In the genomic region with DNA sequence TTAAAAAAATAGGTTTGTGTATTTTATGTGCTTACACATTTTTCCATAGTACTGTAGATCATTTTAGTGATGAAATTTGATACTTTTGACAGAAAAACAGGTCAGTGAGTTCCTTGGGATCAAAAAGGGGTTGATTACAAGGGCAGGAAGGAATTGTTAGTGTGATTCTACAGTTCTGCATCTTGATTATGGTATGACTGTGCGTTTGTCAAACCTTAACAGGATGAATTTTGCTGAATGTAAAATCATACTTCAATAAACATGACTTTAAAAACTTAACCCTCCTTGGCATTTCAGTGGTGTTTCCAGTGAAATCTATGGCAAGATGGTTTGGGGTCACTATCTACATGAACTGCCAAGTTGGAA, we compare ENCODE assay signal across 12 cellular contexts. TPM values are rescaled to one million over a fixed set of nuclear protein-coding genes. Genes with fewer than 3 reads are reported as not detected.
DNase-seq lines count a peak whose midpoint lies in the region; ATAC-seq and TF ChIP-seq lines count a peak whose summit lies in the region.
"Had no signal": no experiment of that assay in that cellular context is flagged by ENCODE, and none has a peak within 500 bp of the region (broad histone marks: within the 10 kb centered on the region; RNA-seq: fewer than 3 reads in every experiment).

No MANE protein-coding gene starts in this region.

- no peaks in the 10 kb centered on the region for H4K20me1 ChIP-seq in SU-DHL-6 (ENCODE audit: low read depth, low read length)

- H3K9me3 Mint-ChIP-seq in activated CD8-positive, alpha-beta T cell treated with anti-CD3 and anti-CD28 coated beads for 36 hours: no peaks in the 10 kb centered on the region
- H3K9me3 Mint-ChIP-seq in activated CD8-positive, alpha-beta T cell treated with anti-CD3 and anti-CD28 coated beads, Interleukin-2, amount 10 ng/mL, durations not matched to agents 7 days and 5 days (ENCODE audit: insufficient read depth): no peaks in the 10 kb centered on the region
- no peaks in the 10 kb centered on the region for H3K9me3 Mint-ChIP-seq in stimulated activated naive B cell treated with anti-CD40 and anti-IgM and Interleukin-4, amounts not matched to agents 10 μg/mL and 1 μg/mL and 100 μg/mL, for 72 hours
- H3K9me3 Mint-ChIP-seq: immature natural killer cell, naive B cell had no signal

- H3K4me2 ChIP-seq in SU-DHL-6 (ENCODE audit: low read depth, low read length, poor library complexity, severe bottlenecking): peak overlapping the region; percentile 8

- DNase-seq in activated CD8-positive, alpha-beta T cell treated with anti-CD3 and anti-CD28 coated beads for 36 hours: no peak
- DNase-seq in activated CD8-positive, alpha-beta T cell treated with anti-CD3 and anti-CD28 coated beads, Interleukin-2, amount 10 ng/mL, durations not matched to agents 7 days and 5 days: no peak
- DNase-seq in epithelial cell of prostate (ENCODE audit: low read depth, low spot score) (no peak), C1 segment of cervical spinal cord (lab: John Stamatoyannopoulos, UW) (no peak), SW480 (ENCODE audit: low spot score) (no peak)
- DNase-seq in stimulated activated naive B cell treated with anti-CD40 and anti-IgM and Interleukin-4, amounts not matched to agents 10 μg/mL and 1 μg/mL and 100 μg/mL, for 72 hours: no peak
- DNase-seq: caudate nucleus, immature natural killer cell, naive B cell had no signal

- H3K27me3 ChIP-seq in SU-DHL-6 (ENCODE audit: low read length): no peaks in the 10 kb centered on the region

- H3K36me3 Mint-ChIP-seq in activated CD8-positive, alpha-beta T cell treated with anti-CD3 and anti-CD28 coated beads for 36 hours (ENCODE audit: low read depth): peaks cover 58% of the 10 kb centered on the region
- H3K36me3 Mint-ChIP-seq in activated CD8-positive, alpha-beta T cell treated with anti-CD3 and anti-CD28 coated beads, Interleukin-2, amount 10 ng/mL, durations not matched to agents 7 days and 5 days (ENCODE audit: low read depth): peaks cover 48% of the 10 kb centered on the region
- peaks cover 46 to 53% of the 10 kb centered on the region in 2 donors for H3K36me3 Mint-ChIP-seq in stimulated activated naive B cell treated with anti-CD40 and anti-IgM and Interleukin-4, amounts not matched to agents 10 μg/mL and 1 μg/mL and 100 μg/mL, for 72 hours

- ATAC-seq in activated CD8-positive, alpha-beta T cell treated with anti-CD3 and anti-CD28 coated beads for 36 hours: no peak
- no peak for ATAC-seq in activated CD8-positive, alpha-beta T cell treated with anti-CD3 and anti-CD28 coated beads, Interleukin-2, amount 10 ng/mL, durations not matched to agents 7 days and 5 days
- ATAC-seq in stimulated activated naive B cell treated with anti-CD40 and anti-IgM and Interleukin-4, amounts not matched to agents 10 μg/mL and 1 μg/mL and 100 μg/mL, for 72 hours (replicated peaks): no peak
- ATAC-seq in HG02884 (IDR thresholded peaks at IDR 0.05; ENCODE audit: unreplicated experiment): no peak
- ATAC-seq: sciatic nerve had no signal

- H3K79me2 ChIP-seq in SU-DHL-6 (ENCODE audit: insufficient read depth, low read length): peaks cover 26% of the 10 kb centered on the region

- H2AFZ ChIP-seq in SU-DHL-6 (ENCODE audit: low read depth, low read length, severe bottlenecking): no peak overlapping the region

- TF ChIP-seq CTCF in activated CD8-positive, alpha-beta T cell treated with anti-CD3 and anti-CD28 coated beads for 36 hours (IDR thresholded peaks at IDR 0.05): no peak
- no peak for TF ChIP-seq CTCF in SU-DHL-6 (IDR thresholded peaks at IDR 0.05; ENCODE audit: insufficient read depth, low read length, poor library complexity, severe bottlenecking)

- CTCF ChIA-PET in activated CD8-positive, alpha-beta T cell treated with anti-CD3 and anti-CD28 coated beads for 36 hours (lab: Charles Lee): no interaction called here
- CTCF ChIA-PET in activated CD8-positive, alpha-beta T cell treated with anti-CD3 and anti-CD28 coated beads, Interleukin-2, amount 10 ng/mL, durations not matched to agents 7 days and 5 days (lab: Charles Lee): interaction anchor here (1.1 kb wide), 1 partner anchor 28 kb away, joined by 3 read pairs; no protein-coding TSS in a partner anchor

- peak overlapping the region; percentile 81 for H3K27ac Mint-ChIP-seq in activated CD8-positive, alpha-beta T cell treated with anti-CD3 and anti-CD28 coated beads for 36 hours
- H3K27ac Mint-ChIP-seq in activated CD8-positive, alpha-beta T cell treated with anti-CD3 and anti-CD28 coated beads, Interleukin-2, amount 10 ng/mL, durations not matched to agents 7 days and 5 days: no peak overlapping the region
- peak overlapping the region; percentile 88 for H3K27ac Mint-ChIP-seq in stimulated activated naive B cell treated with anti-CD40 and anti-IgM and Interleukin-4, amounts not matched to agents 10 μg/mL and 1 μg/mL and 100 μg/mL, for 72 hours

- H3K9me3 ChIP-seq in SU-DHL-6 (ENCODE audit: insufficient read depth, low read length): no peaks in the 10 kb centered on the region

- no peak overlapping the region for H3K4me3 Mint-ChIP-seq in activated CD8-positive, alpha-beta T cell treated with anti-CD3 and anti-CD28 coated beads for 36 hours
- H3K4me3 Mint-ChIP-seq in activated CD8-positive, alpha-beta T cell treated with anti-CD3 and anti-CD28 coated beads, Interleukin-2, amount 10 ng/mL, durations not matched to agents 7 days and 5 days: no peak overlapping the region
- H3K4me3 Mint-ChIP-seq in stimulated activated naive B cell treated with anti-CD40 and anti-IgM and Interleukin-4, amounts not matched to agents 10 μg/mL and 1 μg/mL and 100 μg/mL, for 72 hours: no peak overlapping the region
- H3K4me3 Mint-ChIP-seq: immature natural killer cell had no signal

- no peaks in the 10 kb centered on the region for H3K9me2 ChIP-seq in SU-DHL-6 (replicated peaks; ENCODE audit: insufficient read depth, low read length)

- no peak overlapping the region for H3K4me3 ChIP-seq in SU-DHL-6 (ENCODE audit: insufficient read depth, low read length, poor library complexity, severe bottlenecking)

- H3K27ac ChIP-seq in SU-DHL-6 (ENCODE audit: low read depth, low read length) (peak overlapping the region; percentile 36; the same call in 1 of the 2 replicates), epithelial cell of prostate (peak overlapping the region; percentile 98)

- intact Hi-C loops in activated CD8-positive, alpha-beta T cell treated with anti-CD3 and anti-CD28 coated beads for 36 hours (cut with micrococcal nuclease): loop anchor here (5.0 to 10.0 kb wide), 2 partner anchors 36 to 157 kb away; a partner anchor contains a TSS

- H3K36me3 ChIP-seq in SU-DHL-6 (ENCODE audit: low read length): peaks cover 44% of the 10 kb centered on the region

- H3K9ac ChIP-seq in SU-DHL-6 (ENCODE audit: low read length): no peak overlapping the region

- peaks cover 74% of the 10 kb centered on the region for H3F3A ChIP-seq in SU-DHL-6 (ENCODE audit: insufficient read depth)

- H3K27me3 Mint-ChIP-seq in activated CD8-positive, alpha-beta T cell treated with anti-CD3 and anti-CD28 coated beads for 36 hours: no peaks in the 10 kb centered on the region
- H3K27me3 Mint-ChIP-seq in activated CD8-positive, alpha-beta T cell treated with anti-CD3 and anti-CD28 coated beads, Interleukin-2, amount 10 ng/mL, durations not matched to agents 7 days and 5 days (ENCODE audit: low read depth): peaks cover 3% of the 10 kb centered on the region
- no peaks in the 10 kb centered on the region for H3K27me3 Mint-ChIP-seq in stimulated activated naive B cell treated with anti-CD40 and anti-IgM and Interleukin-4, amounts not matched to agents 10 μg/mL and 1 μg/mL and 100 μg/mL, for 72 hours
- H3K27me3 Mint-ChIP-seq: naive B cell had no signal

- peaks cover 50% of the 10 kb centered on the region for H3K4me1 Mint-ChIP-seq in activated CD8-positive, alpha-beta T cell treated with anti-CD3 and anti-CD28 coated beads for 36 hours (ENCODE audit: low read depth)
- peaks cover 47% of the 10 kb centered on the region for H3K4me1 Mint-ChIP-seq in activated CD8-positive, alpha-beta T cell treated with anti-CD3 and anti-CD28 coated beads, Interleukin-2, amount 10 ng/mL, durations not matched to agents 7 days and 5 days (ENCODE audit: low read depth)
- peaks cover 24 to 33% of the 10 kb centered on the region in 2 donors for H3K4me1 Mint-ChIP-seq in stimulated activated naive B cell treated with anti-CD40 and anti-IgM and Interleukin-4, amounts not matched to agents 10 μg/mL and 1 μg/mL and 100 μg/mL, for 72 hours

- POLR2A ChIA-PET in activated CD8-positive, alpha-beta T cell treated with anti-CD3 and anti-CD28 coated beads for 36 hours (lab: Charles Lee): interaction anchor here (0.6 to 1.2 kb wide), 3 partner anchors 28 to 48 kb away, joined by 3 read pairs; no protein-coding TSS in a partner anchor
- POLR2A ChIA-PET in activated CD8-positive, alpha-beta T cell treated with anti-CD3 and anti-CD28 coated beads, Interleukin-2, amount 10 ng/mL, durations not matched to agents 7 days and 5 days (lab: Charles Lee): no interaction called here

RNA-seq across cellular contexts. Expression of a gene that starts 35.6 kb away (rescaled TPM):
- total RNA-seq in activated CD8-positive, alpha-beta T cell treated with anti-CD3 and anti-CD28 coated beads for 36 hours: 100 to 1,000 TPM; 206 to 240 TPM
- total RNA-seq in activated CD8-positive, alpha-beta T cell treated with anti-CD3 and anti-CD28 coated beads, Interleukin-2, amount 10 ng/mL, durations not matched to agents 7 days and 5 days: 100 to 1,000 TPM; 206 to 208 TPM
